Comparison of ENCODE assay signal across 3 cellular contexts in genomic region chr5:162638849-162639248, GRCh38.
TF ChIP-seq lines count a peak whose summit lies in the region.

No MANE protein-coding gene starts in this region.

TF ChIP-seq in GM23338, 12 proteins besides CTCF, POLR2A, EP300 and RAD21 (continues in another document):
- TF ChIP-seq, protein P1, sequence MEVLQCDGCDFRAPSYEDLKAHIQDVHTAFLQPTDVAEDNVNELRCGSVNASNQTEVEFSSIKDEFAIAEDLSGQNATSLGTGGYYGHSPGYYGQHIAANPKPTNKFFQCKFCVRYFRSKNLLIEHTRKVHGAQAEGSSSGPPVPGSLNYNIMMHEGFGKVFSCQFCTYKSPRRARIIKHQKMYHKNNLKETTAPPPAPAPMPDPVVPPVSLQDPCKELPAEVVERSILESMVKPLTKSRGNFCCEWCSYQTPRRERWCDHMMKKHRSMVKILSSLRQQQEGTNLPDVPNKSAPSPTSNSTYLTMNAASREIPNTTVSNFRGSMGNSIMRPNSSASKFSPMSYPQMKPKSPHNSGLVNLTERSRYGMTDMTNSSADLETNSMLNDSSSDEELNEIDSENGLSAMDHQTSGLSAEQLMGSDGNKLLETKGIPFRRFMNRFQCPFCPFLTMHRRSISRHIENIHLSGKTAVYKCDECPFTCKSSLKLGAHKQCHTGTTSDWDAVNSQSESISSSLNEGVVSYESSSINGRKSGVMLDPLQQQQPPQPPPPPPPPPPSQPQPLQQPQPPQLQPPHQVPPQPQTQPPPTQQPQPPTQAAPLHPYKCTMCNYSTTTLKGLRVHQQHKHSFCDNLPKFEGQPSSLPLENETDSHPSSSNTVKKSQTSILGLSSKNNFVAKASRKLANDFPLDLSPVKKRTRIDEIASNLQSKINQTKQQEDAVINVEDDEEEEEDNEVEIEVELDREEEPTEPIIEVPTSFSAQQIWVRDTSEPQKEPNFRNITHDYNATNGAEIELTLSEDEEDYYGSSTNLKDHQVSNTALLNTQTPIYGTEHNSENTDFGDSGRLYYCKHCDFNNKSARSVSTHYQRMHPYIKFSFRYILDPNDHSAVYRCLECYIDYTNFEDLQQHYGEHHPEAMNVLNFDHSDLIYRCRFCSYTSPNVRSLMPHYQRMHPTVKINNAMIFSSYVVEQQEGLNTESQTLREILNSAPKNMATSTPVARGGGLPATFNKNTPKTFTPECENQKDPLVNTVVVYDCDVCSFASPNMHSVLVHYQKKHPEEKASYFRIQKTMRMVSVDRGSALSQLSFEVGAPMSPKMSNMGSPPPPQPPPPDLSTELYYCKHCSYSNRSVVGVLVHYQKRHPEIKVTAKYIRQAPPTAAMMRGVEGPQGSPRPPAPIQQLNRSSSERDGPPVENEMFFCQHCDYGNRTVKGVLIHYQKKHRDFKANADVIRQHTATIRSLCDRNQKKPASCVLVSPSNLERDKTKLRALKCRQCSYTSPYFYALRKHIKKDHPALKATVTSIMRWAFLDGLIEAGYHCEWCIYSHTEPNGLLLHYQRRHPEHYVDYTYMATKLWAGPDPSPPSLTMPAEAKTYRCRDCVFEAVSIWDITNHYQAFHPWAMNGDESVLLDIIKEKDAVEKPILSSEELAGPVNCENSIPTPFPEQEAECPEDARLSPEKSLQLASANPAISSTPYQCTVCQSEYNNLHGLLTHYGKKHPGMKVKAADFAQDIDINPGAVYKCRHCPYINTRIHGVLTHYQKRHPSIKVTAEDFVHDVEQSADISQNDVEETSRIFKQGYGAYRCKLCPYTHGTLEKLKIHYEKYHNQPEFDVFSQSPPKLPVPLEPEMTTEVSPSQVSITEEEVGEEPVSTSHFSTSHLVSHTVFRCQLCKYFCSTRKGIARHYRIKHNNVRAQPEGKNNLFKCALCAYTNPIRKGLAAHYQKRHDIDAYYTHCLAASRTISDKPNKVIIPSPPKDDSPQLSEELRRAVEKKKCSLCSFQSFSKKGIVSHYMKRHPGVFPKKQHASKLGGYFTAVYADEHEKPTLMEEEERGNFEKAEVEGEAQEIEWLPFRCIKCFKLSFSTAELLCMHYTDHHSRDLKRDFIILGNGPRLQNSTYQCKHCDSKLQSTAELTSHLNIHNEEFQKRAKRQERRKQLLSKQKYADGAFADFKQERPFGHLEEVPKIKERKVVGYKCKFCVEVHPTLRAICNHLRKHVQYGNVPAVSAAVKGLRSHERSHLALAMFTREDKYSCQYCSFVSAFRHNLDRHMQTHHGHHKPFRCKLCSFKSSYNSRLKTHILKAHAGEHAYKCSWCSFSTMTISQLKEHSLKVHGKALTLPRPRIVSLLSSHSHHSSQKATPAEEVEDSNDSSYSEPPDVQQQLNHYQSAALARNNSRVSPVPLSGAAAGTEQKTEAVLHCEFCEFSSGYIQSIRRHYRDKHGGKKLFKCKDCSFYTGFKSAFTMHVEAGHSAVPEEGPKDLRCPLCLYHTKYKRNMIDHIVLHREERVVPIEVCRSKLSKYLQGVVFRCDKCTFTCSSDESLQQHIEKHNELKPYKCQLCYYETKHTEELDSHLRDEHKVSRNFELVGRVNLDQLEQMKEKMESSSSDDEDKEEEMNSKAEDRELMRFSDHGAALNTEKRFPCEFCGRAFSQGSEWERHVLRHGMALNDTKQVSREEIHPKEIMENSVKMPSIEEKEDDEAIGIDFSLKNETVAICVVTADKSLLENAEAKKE (CRISPR knock-in tag; IDR thresholded peaks at IDR 0.05): no peak
- TF ChIP-seq NANOG (IDR thresholded peaks at IDR 0.05; ENCODE audit: borderline replicate concordance) (no peak), ETS1 (IDR thresholded peaks at IDR 0.05) (no peak), POLR2AphosphoS5 (IDR thresholded peaks at IDR 0.05; ENCODE audit: low read depth) (no peak), JUNB (IDR thresholded peaks at IDR 0.05; ENCODE audit: unreplicated experiment) (no peak)

TF ChIP-seq in WTC11, 78 proteins besides CTCF, POLR2A, EP300 and RAD21 (continued from another document and continues in another):
- TF ChIP-seq, protein P2, sequence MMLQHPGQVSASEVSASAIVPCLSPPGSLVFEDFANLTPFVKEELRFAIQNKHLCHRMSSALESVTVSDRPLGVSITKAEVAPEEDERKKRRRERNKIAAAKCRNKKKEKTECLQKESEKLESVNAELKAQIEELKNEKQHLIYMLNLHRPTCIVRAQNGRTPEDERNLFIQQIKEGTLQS (CRISPR knock-in tag; conservative IDR thresholded peaks at IDR 0.05): no peak
- TF ChIP-seq ESRRA (CRISPR knock-in tag; IDR thresholded peaks at IDR 0.05; ENCODE audit: borderline replicate concordance): no peak
- no peak for TF ChIP-seq ZNF281 (CRISPR knock-in tag; IDR thresholded peaks at IDR 0.05)
- no peak for TF ChIP-seq JUN (CRISPR knock-in tag; IDR thresholded peaks at IDR 0.05)
- no peak for TF ChIP-seq ZNF396 (CRISPR knock-in tag; IDR thresholded peaks at IDR 0.05; ENCODE audit: borderline replicate concordance)
- TF ChIP-seq, protein P3, sequence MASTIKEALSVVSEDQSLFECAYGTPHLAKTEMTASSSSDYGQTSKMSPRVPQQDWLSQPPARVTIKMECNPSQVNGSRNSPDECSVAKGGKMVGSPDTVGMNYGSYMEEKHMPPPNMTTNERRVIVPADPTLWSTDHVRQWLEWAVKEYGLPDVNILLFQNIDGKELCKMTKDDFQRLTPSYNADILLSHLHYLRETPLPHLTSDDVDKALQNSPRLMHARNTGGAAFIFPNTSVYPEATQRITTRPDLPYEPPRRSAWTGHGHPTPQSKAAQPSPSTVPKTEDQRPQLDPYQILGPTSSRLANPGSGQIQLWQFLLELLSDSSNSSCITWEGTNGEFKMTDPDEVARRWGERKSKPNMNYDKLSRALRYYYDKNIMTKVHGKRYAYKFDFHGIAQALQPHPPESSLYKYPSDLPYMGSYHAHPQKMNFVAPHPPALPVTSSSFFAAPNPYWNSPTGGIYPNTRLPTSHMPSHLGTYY (CRISPR knock-in tag; IDR thresholded peaks at IDR 0.05): no peak
- TF ChIP-seq PRDM15 (CRISPR knock-in tag; IDR thresholded peaks at IDR 0.05): no peak
- TF ChIP-seq GABPB1 (CRISPR knock-in tag; IDR thresholded peaks at IDR 0.05): no peak
- no peak for TF ChIP-seq MXD4 (CRISPR knock-in tag; IDR thresholded peaks at IDR 0.05; ENCODE audit: borderline replicate concordance)
- TF ChIP-seq SP1 (CRISPR knock-in tag; conservative IDR thresholded peaks at IDR 0.05): no peak

TF ChIP-seq in HepG2, 621 proteins besides CTCF, POLR2A, EP300 and RAD21 (continued from another document):
- no peak for TF ChIP-seq DBP (CRISPR knock-in tag; IDR thresholded peaks at IDR 0.05; ENCODE audit: not compliant biosample characterization)
- TF ChIP-seq PHF5A (CRISPR knock-in tag; IDR thresholded peaks at IDR 0.05; ENCODE audit: low read depth, unreplicated experiment): no peak
